ENCODE assay signal across 9 cellular contexts in the genomic region with DNA sequence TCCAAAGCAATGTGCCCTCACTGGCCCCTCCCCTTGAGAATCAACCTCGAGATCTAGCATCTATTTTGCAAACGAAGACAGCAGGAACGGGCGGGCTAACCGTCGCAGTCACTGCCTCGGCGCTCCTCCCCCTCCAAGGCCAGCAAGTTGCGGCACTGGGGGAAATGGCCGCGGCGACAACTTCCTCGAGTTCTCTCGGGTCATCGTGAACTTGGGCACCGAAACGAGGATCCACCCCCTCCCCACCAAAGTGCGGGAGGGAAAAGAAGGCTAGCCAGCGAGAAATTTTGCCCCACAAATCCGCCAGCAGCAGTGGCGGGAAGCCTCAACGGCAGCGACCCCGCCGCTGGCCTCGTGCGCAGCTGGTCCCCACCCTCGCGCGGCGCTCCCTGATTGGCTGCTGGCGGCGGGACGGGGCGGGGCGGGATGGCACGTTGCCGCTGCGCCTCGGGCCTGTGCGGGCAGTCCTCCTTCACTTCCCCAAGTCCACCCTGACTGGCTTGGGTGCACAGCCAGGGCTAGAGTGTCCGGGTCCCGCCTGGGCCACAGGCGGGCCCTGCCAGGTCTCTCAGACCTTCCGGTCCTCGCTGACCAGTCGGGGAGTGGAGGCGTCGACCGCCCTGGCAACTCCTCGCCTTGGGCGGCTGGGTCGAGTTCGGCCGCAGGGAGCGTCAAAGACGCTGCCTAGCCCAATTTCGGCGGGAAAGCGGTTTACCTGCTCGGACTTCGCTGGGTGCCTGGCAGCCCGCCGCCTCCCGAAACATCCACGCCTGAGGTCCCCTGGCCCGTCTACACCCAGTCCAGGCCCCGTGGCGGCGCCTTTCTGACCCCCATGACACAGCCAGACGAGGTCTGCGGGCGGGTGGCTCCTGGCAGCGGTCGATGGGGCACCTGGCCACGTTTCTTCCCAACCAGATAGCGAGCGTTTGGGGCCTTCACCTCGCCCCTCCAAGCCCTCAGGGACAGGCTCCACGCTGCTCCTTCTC. TPM values are rescaled to one million over a fixed set of nuclear protein-coding genes. Genes with fewer than 3 reads are reported as not detected.
A peak's percentile ranks its signal among the peaks of the same experiment; 100 is the strongest.
DNase-seq lines count a peak whose midpoint lies in the region; ATAC-seq, FAIRE-seq and TF ChIP-seq lines count a peak whose summit lies in the region.
"Had no signal": no experiment of that assay in that cellular context is flagged by ENCODE, and none has a peak within 500 bp of the region (broad histone marks: within the 10 kb centered on the region; RNA-seq: fewer than 3 reads in every experiment).

A gene with protein sequence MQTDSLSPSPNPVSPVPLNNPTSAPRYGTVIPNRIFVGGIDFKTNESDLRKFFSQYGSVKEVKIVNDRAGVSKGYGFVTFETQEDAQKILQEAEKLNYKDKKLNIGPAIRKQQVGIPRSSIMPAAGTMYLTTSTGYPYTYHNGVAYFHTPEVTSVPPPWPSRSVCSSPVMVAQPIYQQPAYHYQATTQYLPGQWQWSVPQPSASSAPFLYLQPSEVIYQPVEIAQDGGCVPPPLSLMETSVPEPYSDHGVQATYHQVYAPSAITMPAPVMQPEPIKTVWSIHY (minus strand): TSS at position 364 of the 986 bp plus-strand sequence. CDS start 3,469 bp downstream, outside the sequence.

- BruUV-seq in A673 (replicated peaks; lab: Mats Ljungman, UMichigan) = no TSS peak
- no TSS peak for BruUV-seq in endothelial cell of umbilical vein (replicated peaks; lab: Mats Ljungman, UMichigan)

- peak within 1 kb of the TSS; percentile 41 for H2BK12ac ChIP-seq in neuronal stem cell (ENCODE audit: low read length)

- no peak within 1 kb of the TSS for H2BK120ac ChIP-seq in neuronal stem cell (ENCODE audit: low read depth, low read length)

- dilution Hi-C loops in endothelial cell of umbilical vein (cut with MboI; ENCODE audit: extremely low pct_ligation_motif_present, low sequenced_read_pairs) = no loop called here

- H3K4me1 ChIP-seq in A673 (ENCODE audit: insufficient read depth, low read length, poor library complexity, severe bottlenecking) = peaks cover 6% of the 10 kb centered on the region
- no peaks in the 10 kb centered on the region for H3K4me1 ChIP-seq in MM.1S (ENCODE audit: low read length)
- H3K4me1 ChIP-seq in endothelial cell of umbilical vein (ENCODE audit: control insufficient read depth, extremely low read depth, insufficient read depth, low read length) = peaks cover 3% of the 10 kb centered on the region
- no peaks in the 10 kb centered on the region for H3K4me1 ChIP-seq in neuronal stem cell (ENCODE audit: control insufficient read depth in 2 of 2, insufficient read depth in 1 of 2, low read depth in 1 of 2, low read length in 2 of 2)

- peak within 1 kb of the TSS; percentile 31 for H3K14ac ChIP-seq in neuronal stem cell (ENCODE audit: low read length)

- H3K9ac ChIP-seq in MM.1S (ENCODE audit: low read length) = peak within 1 kb of the TSS; percentile 47; the same call in 1 of the 2 replicates
- H3K9ac ChIP-seq in endothelial cell of umbilical vein (replicated peaks; ENCODE audit: extremely low read depth, insufficient read depth, low read length) = no peak within 1 kb of the TSS
- H3K9ac ChIP-seq in neuronal stem cell (ENCODE audit: low read depth, low read length, poor library complexity) = peak within 1 kb of the TSS; percentile 68

- H3K4me2 ChIP-seq in MM.1S (ENCODE audit: low read depth, low read length) (peak within 1 kb of the TSS; percentile 57), endothelial cell of umbilical vein (ENCODE audit: insufficient read depth, low read length) (peak within 1 kb of the TSS; percentile 61), neuronal stem cell (ENCODE audit: insufficient read depth, low read length, poor library complexity, severe bottlenecking) (peak within 1 kb of the TSS; percentile 82)

- no peak for ATAC-seq in GM21723 (IDR thresholded peaks at IDR 0.05; ENCODE audit: unreplicated experiment)
- ATAC-seq in HG03521 (IDR thresholded peaks at IDR 0.05; ENCODE audit: unreplicated experiment) = no peak
- no peak for ATAC-seq in HG03025 (IDR thresholded peaks at IDR 0.05; ENCODE audit: low FRiP score, unreplicated experiment)

- H2BK15ac ChIP-seq in neuronal stem cell (ENCODE audit: low read length) = peak within 1 kb of the TSS; percentile 55

- H3K36me3 ChIP-seq in A673 (ENCODE audit: insufficient read depth, low read length, poor library complexity, severe bottlenecking) (no peaks in the 10 kb centered on the region), MM.1S (replicated peaks; ENCODE audit: insufficient read depth, low read length) (no peaks in the 10 kb centered on the region), endothelial cell of umbilical vein (ENCODE audit: control insufficient read depth in 2 of 2, extremely low read depth in 1 of 2, insufficient read depth in 2 of 2, low read length in 2 of 2) (no peaks in the 10 kb centered on the region), neuronal stem cell (replicated peaks in 1 of 2; ENCODE audit: control insufficient read depth in 2 of 2, insufficient read depth in 2 of 2, low read length in 2 of 2) (no peaks in the 10 kb centered on the region)

- H4K91ac ChIP-seq in neuronal stem cell (ENCODE audit: low read depth, low read length, poor library complexity) = peak within 1 kb of the TSS; percentile 85

- no CpG with 5 or more reads among the region's 80 CpGs for WGBS in neuronal stem cell (ENCODE audit: extremely low coverage in 2 of 2, insufficient read length in 2 of 2, insufficient replicate concordance in 1 of 2), 2 donors

- FAIRE-seq in endothelial cell of umbilical vein (lab: Jason Lieb, UNC) = no peak

- peak within 1 kb of the TSS; percentile 32 for H4K8ac ChIP-seq in neuronal stem cell (ENCODE audit: low read depth, low read length)

- H3K18ac ChIP-seq in neuronal stem cell (ENCODE audit: low read length) = peak within 1 kb of the TSS; percentile 94

- H3F3A ChIP-seq in MM.1S (ENCODE audit: insufficient read depth, low read length) = no peaks in the 10 kb centered on the region

- no peaks in the 10 kb centered on the region for H3K9me2 ChIP-seq in MM.1S (replicated peaks; ENCODE audit: insufficient read depth, low read length)

- POLR2A ChIA-PET in A673 (lab: Charles Lee; ENCODE audit: low non-redundant PET) = interaction anchor here (0.6 kb wide), 1 partner anchor 260 kb away, joined by 4 read pairs; no protein-coding TSS in a partner anchor
- POLR2A ChIA-PET in endothelial cell of umbilical vein (lab: Charles Lee) = no interaction called here

- no peak within 1 kb of the TSS for H3K4ac ChIP-seq in neuronal stem cell (ENCODE audit: low read length)

- no peaks in the 10 kb centered on the region for H3K79me2 ChIP-seq in MM.1S (ENCODE audit: low read length)
- H3K79me2 ChIP-seq in endothelial cell of umbilical vein (ENCODE audit: control insufficient read depth, insufficient read depth, low read length) = no peaks in the 10 kb centered on the region

- peaks cover 3% of the 10 kb centered on the region for H3K27me3 ChIP-seq in A673 (replicated peaks; ENCODE audit: insufficient read depth, low read depth, low read length, poor library complexity)
- H3K27me3 ChIP-seq in MM.1S (replicated peaks; ENCODE audit: insufficient read depth, low read length) = no peaks in the 10 kb centered on the region
- H3K27me3 ChIP-seq in endothelial cell of umbilical vein (ENCODE audit: control insufficient read depth in 2 of 2, insufficient read depth in 2 of 2, low read length in 2 of 2) = peaks cover 3 to 20% of the 10 kb centered on the region in 2 experiments
- peaks cover 0 to 12% (median 3%) of the 10 kb centered on the region in 3 experiments for H3K27me3 ChIP-seq in neuronal stem cell (ENCODE audit: control insufficient read depth in 3 of 3, insufficient read depth in 3 of 3, low read depth in 1 of 3, low read length in 3 of 3)

- no peaks in the 10 kb centered on the region for H3K9me1 ChIP-seq in endothelial cell of umbilical vein (replicated peaks; ENCODE audit: control insufficient read depth, extremely low read depth, insufficient read depth, low read length)

- H4K20me1 ChIP-seq in MM.1S (ENCODE audit: insufficient read depth, low read length) = no peaks in the 10 kb centered on the region
- H4K20me1 ChIP-seq in endothelial cell of umbilical vein (replicated peaks; ENCODE audit: control insufficient read depth, extremely low read depth, insufficient read depth, low read length) = no peaks in the 10 kb centered on the region

- no peak within 1 kb of the TSS for H3K23ac ChIP-seq in neuronal stem cell (ENCODE audit: low read depth, low read length, poor library complexity)

- TF ChIP-seq POLR2A in endothelial cell of umbilical vein (IDR thresholded peaks at IDR 0.05; ENCODE audit: low read depth, low read length) = no peak

- H3K27ac ChIP-seq in A673 (ENCODE audit: low read depth, low read length, poor library complexity, severe bottlenecking) = no peak within 1 kb of the TSS
- no peak within 1 kb of the TSS for H3K27ac ChIP-seq in MM.1S (ENCODE audit: low read length)
- H3K27ac ChIP-seq in endothelial cell of umbilical vein (ENCODE audit: insufficient read depth, low read depth, low read length) = no peak within 1 kb of the TSS
- no peak within 1 kb of the TSS for H3K27ac ChIP-seq in neuronal stem cell (replicated peaks; ENCODE audit: low read length)

- peak within 1 kb of the TSS; percentile 48 for H3K4me3 ChIP-seq in A673 (ENCODE audit: low read depth, low read length, poor library complexity, severe bottlenecking)
- peak within 1 kb of the TSS; percentile 65 for H3K4me3 ChIP-seq in MM.1S (ENCODE audit: low read length)
- peak within 1 kb of the TSS; percentile 3 to 31 (median 27) for H3K4me3 ChIP-seq in endothelial cell of umbilical vein (replicated peaks in 1 of 3; ENCODE audit: insufficient read depth in 1 of 3, low read depth in 1 of 3, low read length in 3 of 3)
- peak within 1 kb of the TSS in 1 of 2 donors; percentile 80 for H3K4me3 ChIP-seq in neuronal stem cell (ENCODE audit: low read length in 2 of 2)

- no peaks in the 10 kb centered on the region for H3K9me3 ChIP-seq in A673 (ENCODE audit: low read depth, low read length, poor library complexity, severe bottlenecking)
- no peaks in the 10 kb centered on the region for H3K9me3 ChIP-seq in MM.1S (replicated peaks; ENCODE audit: insufficient read depth, low read length)
- no peaks in the 10 kb centered on the region for H3K9me3 ChIP-seq in endothelial cell of umbilical vein (replicated peaks; ENCODE audit: control insufficient read depth, insufficient read depth, low read length)
- peaks cover 2 to 6% of the 10 kb centered on the region in 2 donors for H3K9me3 ChIP-seq in neuronal stem cell (replicated peaks in 1 of 2; ENCODE audit: control insufficient read depth in 2 of 2, insufficient read depth in 1 of 2, low read depth in 1 of 2, low read length in 2 of 2)

- TF ChIP-seq CTCF in A673 (conservative IDR thresholded peaks at IDR 0.05; ENCODE audit: low read depth, low read length) = no peak
- TF ChIP-seq CTCF in MM.1S (IDR thresholded peaks at IDR 0.05; ENCODE audit: low read length) = no peak
- no peak for TF ChIP-seq CTCF in endothelial cell of umbilical vein (IDR thresholded peaks at IDR 0.05; ENCODE audit: extremely low read depth in 1 of 2, insufficient read depth in 1 of 2, low read depth in 1 of 2, low read length in 2 of 2)

- peak within 1 kb of the TSS; percentile 56 for H2AK5ac ChIP-seq in neuronal stem cell (ENCODE audit: low read depth, low read length)

- DNase-seq in A673 (ENCODE audit: low spot score) = no peak
- DNase-seq in MM.1S = no peak
- no peak for DNase-seq in endothelial cell of umbilical vein (ENCODE audit: low read depth, low spot score)
- no peak for DNase-seq in neuronal stem cell (ENCODE audit: low spot score)
- no peak for DNase-seq in NCI-H1694 (lab: John Stamatoyannopoulos, UW)

- H2AFZ ChIP-seq in MM.1S (ENCODE audit: low read length) (peak within 1 kb of the TSS; percentile 80), endothelial cell of umbilical vein (ENCODE audit: low read depth, low read length) (peak within 1 kb of the TSS; percentile 13), neuronal stem cell (ENCODE audit: low read length) (peak within 1 kb of the TSS; percentile 45)

- intact Hi-C loops in A673 (cut with micrococcal nuclease; ENCODE audit: unreplicated experiment) (no loop called here), endothelial cell of umbilical vein (cut with micrococcal nuclease) (no loop called here)

- CTCF ChIA-PET in A673 (lab: Charles Lee) (no interaction called here), endothelial cell of umbilical vein (lab: Charles Lee) (interaction anchor here (0.5 to 1.0 kb wide), 2 partner anchors 477 to 511 kb away, joined by 3 to 4 read pairs; no protein-coding TSS in a partner anchor)

- peaks cover 4% of the 10 kb centered on the region for H3K79me1 ChIP-seq in neuronal stem cell (ENCODE audit: low read depth, low read length)

- peak within 1 kb of the TSS; percentile 2 for H2BK5ac ChIP-seq in neuronal stem cell (ENCODE audit: low read length)

RNA-seq across cellular contexts. Expression of the gene that starts here (rescaled TPM):
- total RNA-seq in A673 (2021) (not detected in 2 replicates), endothelial cell of umbilical vein (not detected in 2 replicates)
- polyA plus RNA-seq in endothelial cell of umbilical vein = not detected in 2 replicates
- polyA plus RNA-seq in endothelial cell of umbilical vein (2011; cell fraction: cytosol; rRNA removed) = not detected in 2 replicates
- polyA plus RNA-seq in endothelial cell of umbilical vein (2011; cell fraction: nucleus; rRNA removed) = not detected in 2 replicates
- not detected in 2 replicates for polyA plus RNA-seq in endothelial cell of umbilical vein (2012)
- polyA minus RNA-seq in endothelial cell of umbilical vein = not detected in 2 replicates
- polyA minus RNA-seq in endothelial cell of umbilical vein (2011; cell fraction: cytosol; rRNA and poly(A)+ RNA removed) = not detected
- not detected in 2 replicates for polyA minus RNA-seq in endothelial cell of umbilical vein (2011; cell fraction: nucleus; rRNA and poly(A)+ RNA removed)
- 0.03 TPM for polyA plus RNA-seq in neuronal stem cell (2013, experiment 1 of 2)
- 0.01 TPM for polyA plus RNA-seq in neuronal stem cell (2013, experiment 2 of 2)
- total RNA-seq: activated naive CD4-positive, alpha-beta T cell treated with anti-CD3 and anti-CD28 coated beads, Interleukin-2, amount 50 U/mL, for 72 hours had no signal

Comparison
In these comparisons a context has a peak if more than half of its experiments do, and no peak if none do; other contexts are left out.
1. H2AFZ ChIP-seq: peak in every context shown above with its lines; median percentile 80 in MM.1S; 45 in neuronal stem cell; 13 in endothelial cell of umbilical vein.